ENCODE assay signal across 28 cellular contexts in genomic region chr7:387132-388022, GRCh38.
DNase-seq lines count a peak whose midpoint lies in the region; ATAC-seq and TF ChIP-seq lines count a peak whose summit lies in the region.
"Had no signal": no experiment of that assay in that cellular context is flagged by ENCODE, and none has a peak within 500 bp of the region (broad histone marks: within the 10 kb centered on the region; RNA-seq: fewer than 3 reads in every experiment).

No MANE protein-coding gene starts in this region.

- WGBS in suprapubic skin: 90% methylated on average over 28 of the region's 35 CpGs

- no peak overlapping the region for H3K4me3 Mint-ChIP-seq in Calu3 (ENCODE audit: low read depth, unreplicated experiment)
- H3K4me3 Mint-ChIP-seq: activated B cell treated with CpG ODN at 0.5 μM for 24 hours; activated naive CD8-positive, alpha-beta T cell treated with anti-CD3 and anti-CD28 coated beads, Interleukin-2, amount 10 ng/mL, durations not matched to agents 7 days and 5 days; central memory CD8-positive, alpha-beta T cell; GM23338; immature natural killer cell; nephron had no signal

- TF ChIP-seq CTCF in GM13976 (IDR thresholded peaks at IDR 0.05; ENCODE audit: borderline replicate concordance, control extremely low read depth, extremely low read depth, insufficient read depth, missing control alignments) (no peak), RWPE2 (IDR thresholded peaks at IDR 0.05; ENCODE audit: poor library complexity, severe bottlenecking) (no peak), suprapubic skin (IDR thresholded peaks at IDR 0.05) (no peak), Calu3 (IDR thresholded peaks at IDR 0.05; ENCODE audit: unreplicated experiment) (no peak)

- no peaks in the 10 kb centered on the region for H3K9me3 ChIP-seq in RWPE2 (ENCODE audit: severe bottlenecking)
- H3K9me3 ChIP-seq in suprapubic skin: peaks cover 7% of the 10 kb centered on the region
- H3K9me3 ChIP-seq: pancreas had no signal

- H3K4me1 ChIP-seq in RWPE2 (ENCODE audit: insufficient read depth, poor library complexity, severe bottlenecking) (no peaks in the 10 kb centered on the region), suprapubic skin (peaks cover 16% of the 10 kb centered on the region)
- H3K4me1 ChIP-seq: gastrocnemius medialis, pancreas, SJSA1 had no signal

- intact Hi-C loops in Calu3 (cut with micrococcal nuclease; ENCODE audit: unreplicated experiment): no loop called here

- peak; percentile 26 for DNase-seq in GM13976 (ENCODE audit: low spot score)
- peak; percentile 48 for DNase-seq in RWPE2 (ENCODE audit: low spot score)
- peak; percentile 6 for DNase-seq in iPS-NIHi11 (ENCODE audit: low spot score)
- peak; percentile 52 to 78 for DNase-seq in suprapubic skin (ENCODE audit: low spot score in 2 of 2)
- no peak for DNase-seq in NCI-H1436 treated with DMSO at 0.1 percent for 48 hours (lab: John Stamatoyannopoulos, UW)
- DNase-seq in Calu3: no peak
- DNase-seq: activated B cell treated with CpG ODN at 0.5 μM for 24 hours; activated CD4-positive, alpha-beta T cell treated with anti-CD3 and anti-CD28 coated beads, Interleukin-2, amount 50 U/mL, for 4 hours; activated gamma-delta T cell; activated naive CD8-positive, alpha-beta T cell treated with anti-CD3 and anti-CD28 coated beads, Interleukin-2, amount 10 ng/mL, durations not matched to agents 7 days and 5 days; activated T-cell treated with anti-CD3 and anti-CD28 coated beads for 4 hours; gastrocnemius medialis; hippocampal formation; immature natural killer cell; IMR-90; midbrain; NCI-H1092; NCI-H1930; NCI-H526 treated with DMSO at 0.1 percent for 48 hours; stimulated activated CD4-positive, alpha-beta T cell treated with anti-CD3 and anti-CD28 coated beads, Interleukin-2, amount 100 ng/mL, for 24 hours; T-helper 1 cell had no signal

- H3K27me3 Mint-ChIP-seq in Calu3 (ENCODE audit: unreplicated experiment): peaks cover 56% of the 10 kb centered on the region
- H3K27me3 Mint-ChIP-seq: activated B cell treated with CpG ODN at 0.5 μM for 24 hours; central memory CD8-positive, alpha-beta T cell had no signal

- no peaks in the 10 kb centered on the region for H3K27me3 ChIP-seq in RWPE2 (ENCODE audit: insufficient read depth, poor library complexity, severe bottlenecking)
- no peaks in the 10 kb centered on the region for H3K27me3 ChIP-seq in suprapubic skin
- H3K27me3 ChIP-seq: pancreas, SJSA1 had no signal

- no peak for ATAC-seq in RWPE2 (ENCODE audit: low read depth)
- no peak for ATAC-seq in GM21619 (IDR thresholded peaks at IDR 0.05; ENCODE audit: unreplicated experiment)
- ATAC-seq: gastrocnemius medialis, GM23338, pancreas had no signal

- H3K27ac ChIP-seq in RWPE2 (ENCODE audit: poor library complexity, severe bottlenecking) (no peak overlapping the region), suprapubic skin (no peak overlapping the region)
- H3K27ac ChIP-seq: gastrocnemius medialis, pancreas, SJSA1 had no signal

- BruUV-seq in Calu3 (replicated peaks; lab: Mats Ljungman, UMichigan): no TSS peak

- H3K36me3 ChIP-seq in RWPE2 (ENCODE audit: low read depth) (no peaks in the 10 kb centered on the region), suprapubic skin (no peaks in the 10 kb centered on the region)
- H3K36me3 ChIP-seq: gastrocnemius medialis, pancreas, SJSA1 had no signal

- no peaks in the 10 kb centered on the region for H3K4me1 Mint-ChIP-seq in Calu3 (ENCODE audit: low read depth, unreplicated experiment)
- H3K4me1 Mint-ChIP-seq: activated naive CD8-positive, alpha-beta T cell treated with anti-CD3 and anti-CD28 coated beads, Interleukin-2, amount 10 ng/mL, durations not matched to agents 7 days and 5 days; central memory CD8-positive, alpha-beta T cell; GM23338; nephron had no signal

- TF ChIP-seq POLR2A in suprapubic skin (IDR thresholded peaks at IDR 0.05): no peak

- in situ Hi-C loops in GM13976 (cut with MboI; ENCODE audit: low sequenced_read_pairs, unreplicated experiment): no loop called here

- CTCF ChIA-PET in Calu3 (lab: Charles Lee): no interaction called here

- H3K27ac Mint-ChIP-seq in Calu3 (ENCODE audit: unreplicated experiment): no peak overlapping the region
- H3K27ac Mint-ChIP-seq: activated B cell treated with CpG ODN at 0.5 μM for 24 hours; activated naive CD8-positive, alpha-beta T cell treated with anti-CD3 and anti-CD28 coated beads, Interleukin-2, amount 10 ng/mL, durations not matched to agents 7 days and 5 days; GM23338; immature natural killer cell; nephron had no signal

- H3K9me3 Mint-ChIP-seq in Calu3 (ENCODE audit: low read depth, unreplicated experiment): peaks cover 18% of the 10 kb centered on the region

- no peak overlapping the region for H3K4me3 ChIP-seq in RWPE2 (ENCODE audit: severe bottlenecking)
- H3K4me3 ChIP-seq in suprapubic skin: no peak overlapping the region
- H3K4me3 ChIP-seq: gastrocnemius medialis, GM23338, pancreas, SJSA1, smooth muscle cell had no signal

- H3K36me3 Mint-ChIP-seq in Calu3 (ENCODE audit: insufficient read depth, unreplicated experiment): peaks cover 3% of the 10 kb centered on the region
- H3K36me3 Mint-ChIP-seq: activated naive CD8-positive, alpha-beta T cell treated with anti-CD3 and anti-CD28 coated beads, Interleukin-2, amount 10 ng/mL, durations not matched to agents 7 days and 5 days had no signal

- no peak for TF ChIP-seq EP300 in suprapubic skin (IDR thresholded peaks at IDR 0.05)

Comparison
In these comparisons a context has a peak if more than half of its experiments do, and no peak if none do; other contexts are left out.
1. DNase-seq: peak in GM13976 (single experiment), RWPE2 (single experiment), iPS-NIHi11 (single experiment) and suprapubic skin (2 of 2); none in NCI-H1436 treated with DMSO at 0.1 percent for 48 hours (single experiment) and Calu3 (single experiment).